Comparison of ENCODE assay signal across 14 cellular contexts in the genomic region with DNA sequence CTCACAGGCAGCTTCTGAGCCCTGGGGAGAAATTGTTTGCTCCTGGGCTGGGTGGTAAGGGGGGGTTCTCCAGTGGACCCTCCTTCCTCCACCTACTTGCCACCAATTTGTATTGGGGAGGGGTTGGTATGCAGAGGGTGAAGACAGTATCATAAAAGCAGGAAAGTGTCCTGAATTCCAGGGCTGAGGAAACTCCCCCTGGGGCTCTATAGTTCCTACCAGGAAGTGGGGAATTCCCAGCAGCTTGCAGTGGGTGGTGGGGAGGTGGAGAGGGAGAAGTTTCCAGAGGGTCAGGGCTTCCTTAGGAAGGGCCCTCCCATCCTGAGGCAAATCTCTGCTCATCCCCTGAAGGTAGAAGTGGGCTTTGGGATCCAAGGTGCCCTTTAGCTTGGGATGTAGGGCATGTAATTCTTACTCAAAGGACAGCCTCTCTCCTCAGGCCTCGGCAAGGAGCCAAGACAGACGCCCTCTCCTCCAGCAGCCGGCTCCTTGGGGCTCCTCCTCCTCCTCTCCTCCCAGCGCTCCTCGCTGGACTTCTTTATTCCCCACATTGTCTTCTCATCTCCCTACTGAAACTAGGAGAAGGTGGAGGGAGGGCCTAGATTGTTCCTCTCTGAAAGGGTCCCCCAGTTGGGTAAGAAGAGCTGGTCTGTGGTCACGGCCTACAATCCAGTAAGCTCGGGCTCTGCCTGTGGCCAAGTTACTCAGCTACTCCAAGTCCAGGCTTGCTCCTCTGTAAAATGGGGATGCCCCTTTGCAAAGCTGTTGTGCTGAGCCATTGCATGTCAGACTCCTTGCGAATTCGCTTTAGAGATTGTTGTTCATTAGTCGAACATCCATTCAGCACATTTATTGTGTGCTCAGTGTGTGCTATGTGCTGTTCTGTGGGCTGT. TPM values are rescaled to one million over a fixed set of nuclear protein-coding genes. Genes with fewer than 3 reads are reported as not detected.
DNase-seq lines count a peak whose midpoint lies in the region; ATAC-seq, FAIRE-seq and TF ChIP-seq lines count a peak whose summit lies in the region.
"Had no signal": no experiment of that assay in that cellular context is flagged by ENCODE, and none has a peak within 500 bp of the region (broad histone marks: within the 10 kb centered on the region; RNA-seq: fewer than 3 reads in every experiment).

No MANE protein-coding gene starts in this region.

- peaks cover 8% of the 10 kb centered on the region for H3K4me1 Mint-ChIP-seq in activated naive CD8-positive, alpha-beta T cell treated with anti-CD3 and anti-CD28 coated beads, Interleukin-2, amount 50 U/mL, for 24 hours
- peaks cover 35% of the 10 kb centered on the region for H3K4me1 Mint-ChIP-seq in activated naive CD8-positive, alpha-beta T cell treated with anti-CD3 and anti-CD28 coated beads for 36 hours
- H3K4me1 Mint-ChIP-seq in immature natural killer cell, result peaks cover 0 to 6% of the 10 kb centered on the region in 2 donors

- POLR2A ChIA-PET in K562 (lab: Yijun Ruan, JAX), result interaction anchor here (0.6 to 1.9 kb wide), 4 partner anchors 8 to 673 kb away, joined by 3 to 8 read pairs (median 4); no protein-coding TSS in a partner anchor

- H3K9me3 ChIP-seq in K562 (replicated peaks; ENCODE audit: control insufficient read depth, insufficient read depth, low read depth, low read length) (no peaks in the 10 kb centered on the region), thymus (ENCODE audit: control insufficient read depth) (no peaks in the 10 kb centered on the region)

- no peaks in the 10 kb centered on the region for H3K27me3 ChIP-seq in K562 (ENCODE audit: control insufficient read depth in 2 of 2, insufficient read depth in 2 of 2, low read length in 2 of 2)
- no peaks in the 10 kb centered on the region for H3K27me3 ChIP-seq in thymus (ENCODE audit: control insufficient read depth, insufficient read depth)

- in situ Hi-C loops in K562 (cut with MboI), result no loop called here

- no peak for ATAC-seq in activated naive CD8-positive, alpha-beta T cell treated with anti-CD3 and anti-CD28 coated beads, Interleukin-2, amount 50 U/mL, for 24 hours
- ATAC-seq in K562, result no peak
- ATAC-seq in left colon, result peak; percentile 41

- peaks cover 5% of the 10 kb centered on the region; the same call in 1 of the 3 replicates for H3K79me2 ChIP-seq in K562 (ENCODE audit: control insufficient read depth, insufficient read depth, low read length)
- H3K79me2 ChIP-seq: parathyroid adenoma had no signal

- no peak for FAIRE-seq in K562 (lab: Jason Lieb, UNC)
- FAIRE-seq: endometrium, G401.6 had no signal

- H3K27me3 Mint-ChIP-seq in activated naive CD8-positive, alpha-beta T cell treated with anti-CD3 and anti-CD28 coated beads, Interleukin-2, amount 50 U/mL, for 24 hours, result no peaks in the 10 kb centered on the region
- no peaks in the 10 kb centered on the region for H3K27me3 Mint-ChIP-seq in activated naive CD8-positive, alpha-beta T cell treated with anti-CD3 and anti-CD28 coated beads for 36 hours
- peaks cover 2 to 9% (median 2%) of the 10 kb centered on the region in 3 donors for H3K27me3 Mint-ChIP-seq in immature natural killer cell (ENCODE audit: low read depth in 3 of 3)

- peaks cover 5% of the 10 kb centered on the region for H3K9me1 ChIP-seq in K562 (ENCODE audit: control insufficient read depth, insufficient read depth, low read length)

- intact Hi-C loops in K562 (cut with micrococcal nuclease) (no loop called here), left colon (cut with DNase I, micrococcal nuclease) (no loop called here)

- DNase-seq in activated naive CD8-positive, alpha-beta T cell treated with anti-CD3 and anti-CD28 coated beads, Interleukin-2, amount 50 U/mL, for 24 hours, result no peak
- DNase-seq in activated naive CD8-positive, alpha-beta T cell treated with anti-CD3 and anti-CD28 coated beads for 36 hours, result no peak
- DNase-seq in K562 (ENCODE audit: extremely low read depth in 1 of 4, low spot score in 3 of 4) (no peak), left colon (no peak), GM03348 (ENCODE audit: low spot score) (no peak), RPMI8226 (no peak), immature natural killer cell (no peak)
- DNase-seq: ACHN; activated CD4-positive, alpha-beta memory T cell treated with anti-CD3 and anti-CD28 coated beads for 36 hours; GOT3 had no signal

- H2AFZ ChIP-seq in K562 (ENCODE audit: low read depth, low read length), result peak overlapping the region; percentile 63
- H2AFZ ChIP-seq: parathyroid adenoma had no signal

- H3K4me2 ChIP-seq in K562 (ENCODE audit: insufficient read depth, low read length), result no peak overlapping the region

- no peak for TF ChIP-seq CTCF in K562 (IDR thresholded peaks at IDR 0.05 in 2 of 3, conservative IDR thresholded peaks at IDR 0.05 in 1 of 3; ENCODE audit: insufficient read depth in 2 of 3, low read depth in 1 of 3, low read length in 3 of 3)

- peak overlapping the region; percentile 57 for H3K27ac Mint-ChIP-seq in activated naive CD8-positive, alpha-beta T cell treated with anti-CD3 and anti-CD28 coated beads, Interleukin-2, amount 50 U/mL, for 24 hours
- no peak overlapping the region for H3K27ac Mint-ChIP-seq in activated naive CD8-positive, alpha-beta T cell treated with anti-CD3 and anti-CD28 coated beads for 36 hours
- no peak overlapping the region for H3K27ac Mint-ChIP-seq in immature natural killer cell
- H3K27ac Mint-ChIP-seq: activated CD4-positive, alpha-beta memory T cell treated with anti-CD3 and anti-CD28 coated beads for 36 hours had no signal

- TF ChIP-seq POLR2A in K562 (conservative IDR thresholded peaks at IDR 0.05), result no peak

- CTCF ChIA-PET in K562 (lab: Yijun Ruan, JAX; ENCODE audit: low intra/inter-chr PET ratio), result no interaction called here

- no peaks in the 10 kb centered on the region for H3K9me3 Mint-ChIP-seq in activated naive CD8-positive, alpha-beta T cell treated with anti-CD3 and anti-CD28 coated beads, Interleukin-2, amount 50 U/mL, for 24 hours
- H3K9me3 Mint-ChIP-seq in activated naive CD8-positive, alpha-beta T cell treated with anti-CD3 and anti-CD28 coated beads for 36 hours, result no peaks in the 10 kb centered on the region
- no peaks in the 10 kb centered on the region for H3K9me3 Mint-ChIP-seq in immature natural killer cell
- H3K9me3 Mint-ChIP-seq: activated CD4-positive, alpha-beta memory T cell treated with anti-CD3 and anti-CD28 coated beads for 36 hours had no signal

- no TSS peak for BruUV-seq in K562 (replicated peaks; lab: Mats Ljungman, UMichigan)

- no peak overlapping the region for H3K4me3 ChIP-seq in K562
- H3K4me3 ChIP-seq in thymus (ENCODE audit: low read length), result no peak overlapping the region

- no peak overlapping the region; a peak in 1 of 4 replicates for H3K9ac ChIP-seq in K562 (ENCODE audit: insufficient read depth in 1 of 2, low read depth in 2 of 2, low read length in 2 of 2)
- H3K9ac ChIP-seq: parathyroid adenoma had no signal

- TF ChIP-seq RAD21 in K562 (CRISPR knock-in tag; conservative IDR thresholded peaks at IDR 0.05 in 1 of 2, IDR thresholded peaks at IDR 0.05 in 1 of 2), result no peak

- H3K4me1 ChIP-seq in K562 (replicated peaks in 1 of 2; ENCODE audit: control insufficient read depth in 2 of 2, insufficient read depth in 2 of 2, low read length in 2 of 2), result peaks cover 30 to 64% of the 10 kb centered on the region in 2 experiments
- no peaks in the 10 kb centered on the region for H3K4me1 ChIP-seq in thymus (ENCODE audit: control insufficient read depth, insufficient read depth, low read length)
- H3K4me1 ChIP-seq: parathyroid adenoma had no signal

- no peak overlapping the region for H3K4me3 Mint-ChIP-seq in activated naive CD8-positive, alpha-beta T cell treated with anti-CD3 and anti-CD28 coated beads, Interleukin-2, amount 50 U/mL, for 24 hours
- no peak overlapping the region for H3K4me3 Mint-ChIP-seq in activated naive CD8-positive, alpha-beta T cell treated with anti-CD3 and anti-CD28 coated beads for 36 hours
- H3K4me3 Mint-ChIP-seq in immature natural killer cell, result no peak overlapping the region
- H3K4me3 Mint-ChIP-seq: activated CD4-positive, alpha-beta memory T cell treated with anti-CD3 and anti-CD28 coated beads for 36 hours had no signal

- no peaks in the 10 kb centered on the region for H4K20me1 ChIP-seq in K562 (replicated peaks; ENCODE audit: control insufficient read depth, insufficient read depth, low read length)

- WGBS in K562 (ENCODE audit: insufficient coverage, low coverage, missing lambda C conversion rate), result 34% methylated on average over 10 of the region's 10 CpGs
- WGBS in thymus, result 96% methylated on average over 10 of the region's 10 CpGs

- no peaks in the 10 kb centered on the region for H3K36me3 Mint-ChIP-seq in activated naive CD8-positive, alpha-beta T cell treated with anti-CD3 and anti-CD28 coated beads, Interleukin-2, amount 50 U/mL, for 24 hours (ENCODE audit: low read depth)
- no peaks in the 10 kb centered on the region for H3K36me3 Mint-ChIP-seq in activated naive CD8-positive, alpha-beta T cell treated with anti-CD3 and anti-CD28 coated beads for 36 hours
- peaks cover 0 to 4% (median 0%) of the 10 kb centered on the region in 3 donors for H3K36me3 Mint-ChIP-seq in immature natural killer cell
- H3K36me3 Mint-ChIP-seq: activated CD4-positive, alpha-beta memory T cell treated with anti-CD3 and anti-CD28 coated beads for 36 hours had no signal

- H3K36me3 ChIP-seq in K562 (ENCODE audit: control insufficient read depth, insufficient read depth, low read length) (no peaks in the 10 kb centered on the region), thymus (ENCODE audit: control insufficient read depth, insufficient read depth) (no peaks in the 10 kb centered on the region)

- H3K27ac ChIP-seq in K562 (ENCODE audit: extremely low read depth, low read depth, low read length) (no peak overlapping the region), thymus (ENCODE audit: low read depth) (peak overlapping the region; percentile 1)
- H3K27ac ChIP-seq: parathyroid adenoma had no signal

- no peak for TF ChIP-seq EP300 in K562 (IDR thresholded peaks at IDR 0.05; ENCODE audit: low read length)

RNA-seq across cellular contexts. Expression of a gene that starts 17.9 kb away (rescaled TPM):
- total RNA-seq in activated naive CD8-positive, alpha-beta T cell treated with anti-CD3 and anti-CD28 coated beads for 36 hours, result 10 to 100 TPM; 21.2 to 24.9 TPM
- total RNA-seq in K562 (2011; cell fraction: chromatin; rRNA removed; ENCODE audit: low replicate concordance), result 11.8 and 30.8 TPM in 2 replicates
- 17.2 and 24.8 TPM in 2 replicates for total RNA-seq in K562 (2011; cell fraction: nucleolus; rRNA removed)
- total RNA-seq in K562 (2011; cell fraction: nucleoplasm; rRNA removed), result 16.3 and 18.2 TPM in 2 replicates
- total RNA-seq in K562 (2014; rRNA removed) (2.8 and 5.9 TPM in 2 replicates), K562 (2014; rRNA removed; fragmentation: Illumina TruSeq; extraction: Trizol) (1.6 TPM in 2 replicates), K562 (2015; rRNA removed; fragmentation: Illumina TruSeq; extraction: Trizol) (2.4 and 3.4 TPM in 2 replicates), K562 (2021) (6.7 and 6.8 TPM in 2 replicates), left colon (10 to 100 TPM in 1 of 2 donors, 1 to 10 TPM in 1; 9.5 to 20.2 TPM)
- polyA plus RNA-seq in K562 (2011; rRNA removed) (6.9 and 11.8 TPM in 2 replicates), K562 (2014; fragmentation: Illumina TruSeq; extraction: Trizol) (3.8 and 4.8 TPM in 2 replicates), K562 (2014; fragmentation: Nextera tagmentation; extraction: Ambion mirVana) (under 1 TPM; 0.18 to 0.23 TPM), K562 (2014; rRNA removed) (2.7 and 4.3 TPM in 2 replicates), thymus (11.1 TPM), immature natural killer cell (under 1 TPM; 0.55 to 0.97 (median 0.65) TPM)
- polyA plus RNA-seq in K562 (2011; cell fraction: cytosol; rRNA removed), result 4.6 and 12.6 TPM in 2 replicates
- 12.5 and 39.9 TPM in 2 replicates for polyA plus RNA-seq in K562 (2011; cell fraction: nucleus; rRNA removed)
- 4.7 and 8.6 TPM in 2 replicates for polyA plus RNA-seq in K562 (2012)
- 3.9 and 8.8 TPM in 2 replicates for polyA minus RNA-seq in K562 (2011; rRNA and poly(A)+ RNA removed)
- 8.5 and 11.6 TPM in 2 replicates for polyA minus RNA-seq in K562 (2011; cell fraction: cytosol; rRNA and poly(A)+ RNA removed)
- polyA minus RNA-seq in K562 (2011; cell fraction: nucleus; rRNA and poly(A)+ RNA removed), result 5.1 and 13.7 TPM in 2 replicates
